In the genomic region with DNA sequence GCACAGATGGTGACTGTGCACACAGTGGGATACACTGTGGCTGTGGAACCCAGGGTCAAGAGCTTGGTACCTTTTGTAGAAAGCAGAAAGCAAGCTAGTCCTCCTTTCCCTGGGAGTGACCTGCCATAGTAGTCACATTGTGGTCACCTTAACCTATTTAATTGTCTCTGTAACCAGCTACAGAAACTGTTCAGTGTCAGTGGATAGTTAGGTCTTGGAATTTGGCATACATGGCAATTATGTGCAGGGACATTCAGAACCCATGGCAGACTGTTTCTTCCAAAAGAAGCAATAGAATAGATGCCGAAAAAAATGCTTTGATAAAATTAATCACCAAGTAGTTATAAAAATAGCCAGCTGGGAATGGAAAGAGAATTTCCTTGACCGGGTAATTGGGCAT, we compare ENCODE assay signal across 1 cellular context.
TF ChIP-seq lines count a peak whose summit lies in the region.

No MANE protein-coding gene starts in this region.

TF ChIP-seq in IMR-90, 13 proteins besides CTCF, POLR2A, EP300 and RAD21:
- TF ChIP-seq MAFK (IDR thresholded peaks at IDR 0.05; ENCODE audit: low read depth, low read length) = no peak
- TF ChIP-seq BHLHE40 (IDR thresholded peaks at IDR 0.05; ENCODE audit: low read depth, low read length) = no peak
TF ChIP-seq in IMR-90: peak in this region for 0.
